1 cellular context compared by ENCODE assay signal in the genomic region with DNA sequence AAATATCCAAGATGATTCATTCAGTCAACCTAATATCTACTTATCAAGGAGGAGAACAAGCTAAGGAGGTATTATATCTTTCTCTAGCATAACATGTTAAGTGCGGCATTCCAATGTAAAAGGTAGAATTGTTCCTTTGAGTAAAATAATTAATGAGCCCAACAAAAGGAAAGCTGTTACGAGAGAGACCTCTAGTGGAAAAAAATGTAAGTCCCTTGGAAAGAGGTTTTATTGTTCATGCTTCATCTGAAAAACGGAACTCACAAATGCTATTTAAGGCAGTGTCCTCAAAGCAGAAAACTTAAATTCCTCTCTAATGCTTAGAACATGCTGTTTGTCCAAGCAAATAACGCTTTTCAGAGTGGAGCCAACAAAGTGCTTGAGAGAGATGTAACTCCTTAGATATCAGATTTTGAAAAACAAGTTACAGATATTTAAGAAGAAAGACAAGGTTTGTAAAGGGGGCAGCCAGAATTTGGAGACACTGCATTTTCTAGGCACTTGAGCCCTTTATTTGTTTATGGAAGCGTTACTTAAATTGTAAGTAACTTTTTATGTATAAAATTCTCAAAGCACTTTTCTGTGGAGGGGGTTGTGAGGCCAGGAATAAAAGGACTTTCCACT.
TF ChIP-seq lines count a peak whose summit lies in the region.

No MANE protein-coding gene starts in this region.

TF ChIP-seq in SK-N-SH treated with all-trans-retinoic acid at 6 μM for 48 hours, 23 proteins besides CTCF, POLR2A, EP300 and RAD21 (continued from another document):
- no peak for TF ChIP-seq GLIS3 (CRISPR knock-in tag; IDR thresholded peaks at IDR 0.05)
